ENCODE assay signal across 8 cellular contexts in genomic region chr1:19096036-19096833, GRCh38.
DNase-seq lines count a peak whose midpoint lies in the region; ATAC-seq and TF ChIP-seq lines count a peak whose summit lies in the region.

No MANE protein-coding gene starts in this region.

- H3K4me3 ChIP-seq in LNCaP clone FGC (ENCODE audit: low read depth, low read length) (no peak overlapping the region), coronary artery (no peak overlapping the region), MG63 (no peak overlapping the region)

- peaks cover 35% of the 10 kb centered on the region for H3K36me3 Mint-ChIP-seq in mesothelial cell of epicardium
- H3K36me3 Mint-ChIP-seq in natural killer cell treated with Interleukin-12 subunit alpha and Interleukin-12 subunit beta and Interleukin-15 and Interleukin-18, amount 100 ng/mL, for 72 hours = peaks cover 45% of the 10 kb centered on the region

- H3K27me3 Mint-ChIP-seq in mesothelial cell of epicardium (ENCODE audit: low read depth) = no peaks in the 10 kb centered on the region
- H3K27me3 Mint-ChIP-seq in natural killer cell treated with Interleukin-12 subunit alpha and Interleukin-12 subunit beta and Interleukin-15 and Interleukin-18, amount 100 ng/mL, for 72 hours = no peaks in the 10 kb centered on the region

- no peak overlapping the region for H3K27ac ChIP-seq in coronary artery

- ATAC-seq in natural killer cell treated with Interleukin-12 subunit alpha and Interleukin-12 subunit beta and Interleukin-15 and Interleukin-18, amount 100 ng/mL, for 72 hours = no peak
- no peak for ATAC-seq in HG03159 (IDR thresholded peaks at IDR 0.05; ENCODE audit: unreplicated experiment)

- DNase-seq in COLO668 (lab: John Stamatoyannopoulos, UW; ENCODE audit: unreplicated experiment) = peak; percentile 17
- DNase-seq in LNCaP clone FGC (ENCODE audit: low read depth) = no peak
- DNase-seq in coronary artery (ENCODE audit: low spot score) = no peak
- no peak for DNase-seq in mesothelial cell of epicardium (ENCODE audit: low spot score in 2 of 2, unreplicated experiment in 2 of 2)
- DNase-seq in MG63 = no peak
- DNase-seq in NCI-H510A treated with DMSO at 0.1 percent for 48 hours (lab: John Stamatoyannopoulos, UW) = no peak
- DNase-seq in natural killer cell treated with Interleukin-12 subunit alpha and Interleukin-12 subunit beta and Interleukin-15 and Interleukin-18, amount 100 ng/mL, for 72 hours (ENCODE audit: low spot score) = no peak

- no peaks in the 10 kb centered on the region for H3K9me3 ChIP-seq in MG63

- H3K4me1 Mint-ChIP-seq in mesothelial cell of epicardium = peaks cover 3% of the 10 kb centered on the region
- no peaks in the 10 kb centered on the region for H3K4me1 Mint-ChIP-seq in natural killer cell treated with Interleukin-12 subunit alpha and Interleukin-12 subunit beta and Interleukin-15 and Interleukin-18, amount 100 ng/mL, for 72 hours (ENCODE audit: low read depth in 2 of 2)

- H3K9me3 Mint-ChIP-seq in mesothelial cell of epicardium = no peaks in the 10 kb centered on the region
- H3K9me3 Mint-ChIP-seq in natural killer cell treated with Interleukin-12 subunit alpha and Interleukin-12 subunit beta and Interleukin-15 and Interleukin-18, amount 100 ng/mL, for 72 hours = no peaks in the 10 kb centered on the region

- H3K4me3 Mint-ChIP-seq in mesothelial cell of epicardium = no peak overlapping the region
- no peak overlapping the region for H3K4me3 Mint-ChIP-seq in natural killer cell treated with Interleukin-12 subunit alpha and Interleukin-12 subunit beta and Interleukin-15 and Interleukin-18, amount 100 ng/mL, for 72 hours

- peak; percentile 46 for TF ChIP-seq CTCF in LNCaP clone FGC (IDR thresholded peaks at IDR 0.05; ENCODE audit: control insufficient read depth, extremely low read depth, insufficient read depth)
- peak; percentile 43 for TF ChIP-seq CTCF in coronary artery (IDR thresholded peaks at IDR 0.05)
- peak; percentile 27 for TF ChIP-seq CTCF in mesothelial cell of epicardium (IDR thresholded peaks at IDR 0.05; ENCODE audit: unreplicated experiment)

- no peak overlapping the region for H3K27ac Mint-ChIP-seq in mesothelial cell of epicardium
- no peak overlapping the region for H3K27ac Mint-ChIP-seq in natural killer cell treated with Interleukin-12 subunit alpha and Interleukin-12 subunit beta and Interleukin-15 and Interleukin-18, amount 100 ng/mL, for 72 hours

- peaks cover 81% of the 10 kb centered on the region for H3K36me3 ChIP-seq in MG63

- H3K27me3 ChIP-seq in MG63 = no peaks in the 10 kb centered on the region
